Comparison of ENCODE assay signal across 26 cellular contexts in genomic region chr7:151205749-151206148, GRCh38. TPM values are rescaled to one million over a fixed set of nuclear protein-coding genes. Genes with fewer than 3 reads are reported as not detected.
DNase-seq lines count a peak whose midpoint lies in the region; ATAC-seq and TF ChIP-seq lines count a peak whose summit lies in the region.
"Had no signal": no experiment of that assay in that cellular context is flagged by ENCODE, and none has a peak within 500 bp of the region (broad histone marks: within the 10 kb centered on the region; RNA-seq: fewer than 3 reads in every experiment).

No MANE protein-coding gene starts in this region.

- no peaks in the 10 kb centered on the region for H3K36me3 Mint-ChIP-seq in activated CD8-positive, alpha-beta T cell treated with anti-CD3 and anti-CD28 coated beads, Interleukin-2, amount 10 ng/mL, durations not matched to agents 7 days and 5 days (ENCODE audit: low read depth)
- H3K36me3 Mint-ChIP-seq in activated CD8-positive, alpha-beta T cell treated with anti-CD3 and anti-CD28 coated beads for 36 hours (ENCODE audit: low read depth), result no peaks in the 10 kb centered on the region
- peaks cover 2% of the 10 kb centered on the region for H3K36me3 Mint-ChIP-seq in central memory CD8-positive, alpha-beta T cell (ENCODE audit: insufficient read depth)
- peaks cover 9% of the 10 kb centered on the region for H3K36me3 Mint-ChIP-seq in stimulated activated memory B cell treated with anti-CD40 and anti-IgM and Interleukin-4, amounts not matched to agents 10 μg/mL and 1 μg/mL and 100 μg/mL, for 72 hours

- H3K4me3 ChIP-seq in H7 (ENCODE audit: insufficient read depth, low read depth, low read length), result no peak overlapping the region
- H3K4me3 ChIP-seq: K562, PC-9 had no signal

- intact Hi-C loops in activated CD8-positive, alpha-beta T cell treated with anti-CD3 and anti-CD28 coated beads for 36 hours (cut with micrococcal nuclease), result no loop called here

- H3K4me1 Mint-ChIP-seq in activated CD8-positive, alpha-beta T cell treated with anti-CD3 and anti-CD28 coated beads, Interleukin-2, amount 10 ng/mL, durations not matched to agents 7 days and 5 days (ENCODE audit: low read depth), result peaks cover 28% of the 10 kb centered on the region
- H3K4me1 Mint-ChIP-seq in activated CD8-positive, alpha-beta T cell treated with anti-CD3 and anti-CD28 coated beads for 36 hours (ENCODE audit: low read depth), result peaks cover 20% of the 10 kb centered on the region
- peaks cover 30% of the 10 kb centered on the region for H3K4me1 Mint-ChIP-seq in central memory CD8-positive, alpha-beta T cell
- peaks cover 13% of the 10 kb centered on the region for H3K4me1 Mint-ChIP-seq in stimulated activated memory B cell treated with anti-CD40 and anti-IgM and Interleukin-4, amounts not matched to agents 10 μg/mL and 1 μg/mL and 100 μg/mL, for 72 hours

- no peaks in the 10 kb centered on the region for H3K9me3 Mint-ChIP-seq in activated CD8-positive, alpha-beta T cell treated with anti-CD3 and anti-CD28 coated beads, Interleukin-2, amount 10 ng/mL, durations not matched to agents 7 days and 5 days (ENCODE audit: insufficient read depth)
- no peaks in the 10 kb centered on the region for H3K9me3 Mint-ChIP-seq in activated CD8-positive, alpha-beta T cell treated with anti-CD3 and anti-CD28 coated beads for 36 hours
- no peaks in the 10 kb centered on the region for H3K9me3 Mint-ChIP-seq in central memory CD8-positive, alpha-beta T cell
- no peaks in the 10 kb centered on the region for H3K9me3 Mint-ChIP-seq in stimulated activated memory B cell treated with anti-CD40 and anti-IgM and Interleukin-4, amounts not matched to agents 10 μg/mL and 1 μg/mL and 100 μg/mL, for 72 hours

- POLR2A ChIA-PET in activated CD8-positive, alpha-beta T cell treated with anti-CD3 and anti-CD28 coated beads, Interleukin-2, amount 10 ng/mL, durations not matched to agents 7 days and 5 days (lab: Charles Lee), result interaction anchor here (1.3 kb wide), 1 partner anchor 21 kb away, joined by 5 read pairs; the partner anchor contains the start of gene ABCF2
- POLR2A ChIA-PET in activated CD8-positive, alpha-beta T cell treated with anti-CD3 and anti-CD28 coated beads for 36 hours (lab: Charles Lee), result interaction anchor here (5.7 kb wide), 1 partner anchor 21 kb away, joined by 22 read pairs; the partner anchor contains the start of gene ABCF2

- H3K27me3 ChIP-seq in H7 (ENCODE audit: control insufficient read depth, insufficient read depth, low read length), result no peaks in the 10 kb centered on the region; the same call in 1 of the 2 replicates

- no peaks in the 10 kb centered on the region for H3K36me3 ChIP-seq in H7 (replicated peaks; ENCODE audit: control insufficient read depth, insufficient read depth, low read length)

- no peak for TF ChIP-seq CTCF in activated CD8-positive, alpha-beta T cell treated with anti-CD3 and anti-CD28 coated beads for 36 hours (IDR thresholded peaks at IDR 0.05)

- no peak for DNase-seq in activated CD8-positive, alpha-beta T cell treated with anti-CD3 and anti-CD28 coated beads, Interleukin-2, amount 10 ng/mL, durations not matched to agents 7 days and 5 days
- DNase-seq in activated CD8-positive, alpha-beta T cell treated with anti-CD3 and anti-CD28 coated beads for 36 hours, result no peak
- DNase-seq in H7, result peak; percentile 44
- no peak for DNase-seq in central memory CD8-positive, alpha-beta T cell (ENCODE audit: low spot score in 2 of 2)
- DNase-seq in LoVo (ENCODE audit: low spot score), result no peak
- no peak for DNase-seq in SKM-1 treated with dmso at 0.1 percent for 144 hours (lab: John Stamatoyannopoulos, UW; ENCODE audit: unreplicated experiment)
- DNase-seq: AML-193, C1 segment of cervical spinal cord, COR-L47, DMS 273 treated with DMSO at 0.1 percent for 48 hours, DMS79 treated with DMSO at 0.1 percent for 48 hours, GOT3, NCI-H1105 treated with DMSO at 0.1 percent for 48 hours, NCI-H2029 treated with DMSO at 0.1 percent for 48 hours, NCI-H226, NCI-H510A treated with DMSO at 0.1 percent for 48 hours, NCI-H748 treated with DMSO at 0.1 percent for 48 hours, PC-9, RPMI8226, SHP77, SW 1271 had no signal

- peak overlapping the region; percentile 60 for H3K27ac Mint-ChIP-seq in activated CD8-positive, alpha-beta T cell treated with anti-CD3 and anti-CD28 coated beads, Interleukin-2, amount 10 ng/mL, durations not matched to agents 7 days and 5 days
- no peak overlapping the region for H3K27ac Mint-ChIP-seq in activated CD8-positive, alpha-beta T cell treated with anti-CD3 and anti-CD28 coated beads for 36 hours
- no peak overlapping the region for H3K27ac Mint-ChIP-seq in central memory CD8-positive, alpha-beta T cell (ENCODE audit: low read depth)
- H3K27ac Mint-ChIP-seq in stimulated activated memory B cell treated with anti-CD40 and anti-IgM and Interleukin-4, amounts not matched to agents 10 μg/mL and 1 μg/mL and 100 μg/mL, for 72 hours, result no peak overlapping the region

- peaks cover 26% of the 10 kb centered on the region for H3K27me3 Mint-ChIP-seq in activated CD8-positive, alpha-beta T cell treated with anti-CD3 and anti-CD28 coated beads, Interleukin-2, amount 10 ng/mL, durations not matched to agents 7 days and 5 days (ENCODE audit: low read depth)
- H3K27me3 Mint-ChIP-seq in activated CD8-positive, alpha-beta T cell treated with anti-CD3 and anti-CD28 coated beads for 36 hours, result no peaks in the 10 kb centered on the region
- peaks cover 38% of the 10 kb centered on the region for H3K27me3 Mint-ChIP-seq in central memory CD8-positive, alpha-beta T cell
- peaks cover 57% of the 10 kb centered on the region for H3K27me3 Mint-ChIP-seq in stimulated activated memory B cell treated with anti-CD40 and anti-IgM and Interleukin-4, amounts not matched to agents 10 μg/mL and 1 μg/mL and 100 μg/mL, for 72 hours

- no peak for ATAC-seq in activated CD8-positive, alpha-beta T cell treated with anti-CD3 and anti-CD28 coated beads, Interleukin-2, amount 10 ng/mL, durations not matched to agents 7 days and 5 days
- no peak for ATAC-seq in activated CD8-positive, alpha-beta T cell treated with anti-CD3 and anti-CD28 coated beads for 36 hours
- ATAC-seq in central memory CD8-positive, alpha-beta T cell (replicated peaks; ENCODE audit: extremely low read depth, poor library complexity, severe bottlenecking), result no peak
- ATAC-seq in stimulated activated memory B cell treated with anti-CD40 and anti-IgM and Interleukin-4, amounts not matched to agents 10 μg/mL and 1 μg/mL and 100 μg/mL, for 72 hours, result peak; percentile 54
- no peak for ATAC-seq in GM18502 (IDR thresholded peaks at IDR 0.05; ENCODE audit: poor library complexity, unreplicated experiment)
- ATAC-seq: HCT116, K562 had no signal

- CTCF ChIA-PET in activated CD8-positive, alpha-beta T cell treated with anti-CD3 and anti-CD28 coated beads, Interleukin-2, amount 10 ng/mL, durations not matched to agents 7 days and 5 days (lab: Charles Lee), result interaction anchor here (3.6 kb wide), 1 partner anchor 38 kb away, joined by 16 read pairs; no protein-coding TSS in a partner anchor
- CTCF ChIA-PET in activated CD8-positive, alpha-beta T cell treated with anti-CD3 and anti-CD28 coated beads for 36 hours (lab: Charles Lee), result interaction anchor here (0.8 to 1.5 kb wide), 3 partner anchors 14 to 38 kb away, joined by 3 read pairs; partner anchors contain the start of genes ABCF2 and GBX1

- H3K4me3 Mint-ChIP-seq in activated CD8-positive, alpha-beta T cell treated with anti-CD3 and anti-CD28 coated beads, Interleukin-2, amount 10 ng/mL, durations not matched to agents 7 days and 5 days, result no peak overlapping the region
- H3K4me3 Mint-ChIP-seq in activated CD8-positive, alpha-beta T cell treated with anti-CD3 and anti-CD28 coated beads for 36 hours, result no peak overlapping the region
- H3K4me3 Mint-ChIP-seq in central memory CD8-positive, alpha-beta T cell, result peak overlapping the region; percentile 10
- H3K4me3 Mint-ChIP-seq in stimulated activated memory B cell treated with anti-CD40 and anti-IgM and Interleukin-4, amounts not matched to agents 10 μg/mL and 1 μg/mL and 100 μg/mL, for 72 hours, result no peak overlapping the region

RNA-seq across cellular contexts. Expression of gene H2BK1, which starts 4.5 kb away (rescaled TPM):
- total RNA-seq in activated CD8-positive, alpha-beta T cell treated with anti-CD3 and anti-CD28 coated beads, Interleukin-2, amount 10 ng/mL, durations not matched to agents 7 days and 5 days, result under 1 TPM in 1 of 2 experiments, not detected in 1; 0.76 TPM
- not detected for total RNA-seq in activated CD8-positive, alpha-beta T cell treated with anti-CD3 and anti-CD28 coated beads for 36 hours
- 0.74 TPM in 1 of 2 replicates, not detected in the other for total RNA-seq in H7 (2014; rRNA removed; shearing (Covaris generic))
- total RNA-seq: A172, K562, PC-9 had no signal

RNA-seq across cellular contexts. Expression of gene ASB10, which starts 18.7 kb away (rescaled TPM):
- total RNA-seq in activated CD8-positive, alpha-beta T cell treated with anti-CD3 and anti-CD28 coated beads, Interleukin-2, amount 10 ng/mL, durations not matched to agents 7 days and 5 days, result not detected
- total RNA-seq in activated CD8-positive, alpha-beta T cell treated with anti-CD3 and anti-CD28 coated beads for 36 hours, result not detected
- not detected in 2 replicates for total RNA-seq in H7 (2014; rRNA removed; shearing (Covaris generic))
- total RNA-seq: A172, K562, PC-9 had no signal

RNA-seq across cellular contexts. Expression of gene ABCF2, which starts 21.3 kb away (rescaled TPM):
- 10 to 100 TPM; 38.2 to 45.9 TPM for total RNA-seq in activated CD8-positive, alpha-beta T cell treated with anti-CD3 and anti-CD28 coated beads, Interleukin-2, amount 10 ng/mL, durations not matched to agents 7 days and 5 days
- total RNA-seq in activated CD8-positive, alpha-beta T cell treated with anti-CD3 and anti-CD28 coated beads for 36 hours, result 10 to 100 TPM; 48.1 to 56.2 TPM
- total RNA-seq in H7 (2014; rRNA removed; shearing (Covaris generic)), result 47.3 and 48.5 TPM in 2 replicates

RNA-seq across cellular contexts. Expression of gene CHPF2, which starts 26.5 kb away (rescaled TPM):
- 10 to 100 TPM; 34.7 to 36.1 TPM for total RNA-seq in activated CD8-positive, alpha-beta T cell treated with anti-CD3 and anti-CD28 coated beads, Interleukin-2, amount 10 ng/mL, durations not matched to agents 7 days and 5 days
- 10 to 100 TPM; 23.7 to 27.3 TPM for total RNA-seq in activated CD8-positive, alpha-beta T cell treated with anti-CD3 and anti-CD28 coated beads for 36 hours
- 24.7 and 25.0 TPM in 2 replicates for total RNA-seq in H7 (2014; rRNA removed; shearing (Covaris generic))

RNA-seq across cellular contexts. Expression of gene GBX1, which starts 38.3 kb away (rescaled TPM):
- total RNA-seq in activated CD8-positive, alpha-beta T cell treated with anti-CD3 and anti-CD28 coated beads, Interleukin-2, amount 10 ng/mL, durations not matched to agents 7 days and 5 days, result not detected
- not detected for total RNA-seq in activated CD8-positive, alpha-beta T cell treated with anti-CD3 and anti-CD28 coated beads for 36 hours
- 0.62 TPM in 1 of 2 replicates, not detected in the other for total RNA-seq in H7 (2014; rRNA removed; shearing (Covaris generic))
- total RNA-seq: K562, PC-9 had no signal
